ENCODE assay signal across 13 cellular contexts in the genomic region with DNA sequence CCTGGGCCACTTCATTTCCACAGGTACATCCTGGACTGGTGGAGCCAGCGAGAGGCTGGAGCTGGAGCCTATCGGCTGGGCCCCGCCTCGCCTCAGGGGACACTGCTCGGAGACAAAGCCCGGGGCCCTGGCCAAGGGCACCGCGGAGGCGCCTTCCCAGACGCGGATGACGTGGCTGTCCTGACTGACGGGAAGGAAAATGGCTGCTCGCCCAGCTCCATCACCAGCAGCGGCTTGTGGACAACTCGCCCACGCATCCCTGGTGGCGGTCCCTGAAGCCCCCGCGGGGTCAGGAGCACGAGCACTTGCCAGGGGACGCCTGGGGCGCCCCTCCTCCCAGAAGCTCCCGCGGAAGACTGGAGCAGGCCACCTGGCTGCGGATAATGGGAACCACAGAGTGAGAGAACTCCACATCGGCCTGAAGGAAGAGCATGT. TPM values are rescaled to one million over a fixed set of nuclear protein-coding genes. Genes with fewer than 3 reads are reported as not detected.
"Had no signal": no experiment of that assay in that cellular context is flagged by ENCODE, and none has a peak within 500 bp of the region (broad histone marks: within the 10 kb centered on the region; RNA-seq: fewer than 3 reads in every experiment).

No MANE protein-coding gene starts in this region.

- H3K4me3 ChIP-seq: gastrocnemius medialis, psoas muscle, sigmoid colon, spleen had no signal

- H3K27me3 ChIP-seq: gastrocnemius medialis, sigmoid colon, spleen had no signal

- H3K27ac ChIP-seq: psoas muscle, sigmoid colon, spleen had no signal

- H3K4me3 Mint-ChIP-seq: activated CD4-positive, alpha-beta T cell treated with anti-CD3 and anti-CD28 coated beads, Interleukin-2, amount 10 ng/mL, durations not matched to agents 7 days and 5 days; activated naive CD8-positive, alpha-beta T cell treated with anti-CD3 and anti-CD28 coated beads for 36 hours; brain; natural killer cell had no signal

- H3K4me1 Mint-ChIP-seq: activated CD4-positive, alpha-beta T cell treated with anti-CD3 and anti-CD28 coated beads, Interleukin-2, amount 10 ng/mL, durations not matched to agents 7 days and 5 days; activated naive CD8-positive, alpha-beta T cell treated with anti-CD3 and anti-CD28 coated beads for 36 hours; natural killer cell had no signal

- H3K27ac Mint-ChIP-seq: activated CD4-positive, alpha-beta T cell treated with anti-CD3 and anti-CD28 coated beads, Interleukin-2, amount 10 ng/mL, durations not matched to agents 7 days and 5 days; activated naive CD8-positive, alpha-beta T cell treated with anti-CD3 and anti-CD28 coated beads for 36 hours; natural killer cell had no signal

- H3K36me3 Mint-ChIP-seq: activated naive CD8-positive, alpha-beta T cell treated with anti-CD3 and anti-CD28 coated beads for 36 hours; natural killer cell had no signal

- DNase-seq: activated CD4-positive, alpha-beta T cell treated with anti-CD3 and anti-CD28 coated beads, Interleukin-2, amount 10 ng/mL, durations not matched to agents 7 days and 5 days; activated CD8-positive, alpha-beta memory T cell treated with anti-CD3 and anti-CD28 coated beads for 24 hours; activated naive CD8-positive, alpha-beta T cell treated with anti-CD3 and anti-CD28 coated beads for 36 hours; amygdala; gastrocnemius medialis; mesenchymal stem cell; natural killer cell; psoas muscle; sigmoid colon; spleen; T-helper 2 cell had no signal

- H3K4me1 ChIP-seq: sigmoid colon, spleen had no signal

- H3K9me3 Mint-ChIP-seq: activated CD4-positive, alpha-beta T cell treated with anti-CD3 and anti-CD28 coated beads, Interleukin-2, amount 10 ng/mL, durations not matched to agents 7 days and 5 days; activated naive CD8-positive, alpha-beta T cell treated with anti-CD3 and anti-CD28 coated beads for 36 hours; natural killer cell had no signal

- H3K36me3 ChIP-seq: gastrocnemius medialis, sigmoid colon, spleen had no signal

- H3K9me3 ChIP-seq: gastrocnemius medialis, psoas muscle, sigmoid colon, spleen had no signal

- FAIRE-seq: keratinocyte had no signal

- ATAC-seq: gastrocnemius medialis, natural killer cell had no signal

- H3K27me3 Mint-ChIP-seq: activated CD4-positive, alpha-beta T cell treated with anti-CD3 and anti-CD28 coated beads, Interleukin-2, amount 10 ng/mL, durations not matched to agents 7 days and 5 days; activated naive CD8-positive, alpha-beta T cell treated with anti-CD3 and anti-CD28 coated beads for 36 hours; brain had no signal

RNA-seq across cellular contexts. Expression of gene CECR2, which starts 49.6 kb away (rescaled TPM):
- polyA plus RNA-seq: keratinocyte had no signal
